1 cellular context compared by ENCODE assay signal in the genomic region with DNA sequence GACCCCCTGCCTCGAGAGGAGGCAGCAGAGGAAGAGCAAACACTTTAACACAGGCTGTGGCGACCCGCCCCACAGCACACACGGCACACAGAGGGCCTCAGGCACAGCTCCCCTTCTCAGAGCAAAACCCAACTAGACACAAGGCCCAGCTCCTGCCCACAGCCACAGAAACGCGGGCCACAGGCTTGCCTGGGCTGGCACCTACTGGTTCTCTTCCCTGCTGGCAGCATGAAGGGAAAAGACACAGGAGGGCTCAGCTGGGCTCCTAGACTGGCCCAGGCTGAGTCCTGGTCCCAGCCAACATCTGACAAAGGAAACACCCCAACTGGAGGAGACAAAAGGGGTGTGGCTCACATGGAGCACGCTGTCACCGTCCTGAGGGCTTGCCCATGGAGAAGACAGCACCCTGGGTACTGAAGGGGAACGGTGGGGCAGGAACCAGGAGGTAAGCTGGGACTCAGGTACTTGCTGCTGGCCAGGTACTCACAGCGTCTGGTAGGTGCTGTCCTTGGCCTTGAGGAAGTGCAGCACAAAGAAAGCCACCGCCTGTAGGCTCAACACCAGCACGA.
TF ChIP-seq lines count a peak whose summit lies in the region.

No MANE protein-coding gene starts in this region.

TF ChIP-seq in IMR-90, 13 proteins besides CTCF, POLR2A, EP300 and RAD21:
- TF ChIP-seq CHD1 (IDR thresholded peaks at IDR 0.05; ENCODE audit: low read depth, low read length), result no peak
- TF ChIP-seq, protein P1, sequence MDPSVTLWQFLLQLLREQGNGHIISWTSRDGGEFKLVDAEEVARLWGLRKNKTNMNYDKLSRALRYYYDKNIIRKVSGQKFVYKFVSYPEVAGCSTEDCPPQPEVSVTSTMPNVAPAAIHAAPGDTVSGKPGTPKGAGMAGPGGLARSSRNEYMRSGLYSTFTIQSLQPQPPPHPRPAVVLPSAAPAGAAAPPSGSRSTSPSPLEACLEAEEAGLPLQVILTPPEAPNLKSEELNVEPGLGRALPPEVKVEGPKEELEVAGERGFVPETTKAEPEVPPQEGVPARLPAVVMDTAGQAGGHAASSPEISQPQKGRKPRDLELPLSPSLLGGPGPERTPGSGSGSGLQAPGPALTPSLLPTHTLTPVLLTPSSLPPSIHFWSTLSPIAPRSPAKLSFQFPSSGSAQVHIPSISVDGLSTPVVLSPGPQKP (IDR thresholded peaks at IDR 0.05; ENCODE audit: borderline replicate concordance, low read depth, low read length), result no peak
- no peak for TF ChIP-seq NFE2L2 (IDR thresholded peaks at IDR 0.05; ENCODE audit: low read depth, low read length)
- no peak for TF ChIP-seq FOS (IDR thresholded peaks at IDR 0.05; ENCODE audit: low read depth, low read length)
- TF ChIP-seq MAZ (IDR thresholded peaks at IDR 0.05; ENCODE audit: borderline replicate concordance, low read depth, low read length), result no peak
- TF ChIP-seq CEBPB (IDR thresholded peaks at IDR 0.05; ENCODE audit: low read depth, low read length), result no peak
- no peak for TF ChIP-seq BHLHE40 (IDR thresholded peaks at IDR 0.05; ENCODE audit: low read depth, low read length)
- no peak for TF ChIP-seq MAFK (IDR thresholded peaks at IDR 0.05; ENCODE audit: low read depth, low read length)
- no peak for TF ChIP-seq RCOR1 (IDR thresholded peaks at IDR 0.05; ENCODE audit: insufficient replicate concordance, low read length)
- TF ChIP-seq MXI1 (IDR thresholded peaks at IDR 0.05; ENCODE audit: borderline replicate concordance, low read depth, low read length), result no peak
- TF ChIP-seq USF2 (IDR thresholded peaks at IDR 0.05; ENCODE audit: low read depth, low read length), result no peak
- TF ChIP-seq RFX5 (IDR thresholded peaks at IDR 0.05; ENCODE audit: low read depth, low read length), result no peak
- TF ChIP-seq SMC3 (IDR thresholded peaks at IDR 0.05; ENCODE audit: low read depth, low read length), result no peak
